ENCODE assay signal across 8 cellular contexts in genomic region chr2:9595256-9595655, GRCh38. TPM values are rescaled to one million over a fixed set of nuclear protein-coding genes. Genes with fewer than 3 reads are reported as not detected.
A peak's percentile ranks its signal among the peaks of the same experiment; 100 is the strongest.
DNase-seq lines count a peak whose midpoint lies in the region; ATAC-seq, FAIRE-seq and TF ChIP-seq lines count a peak whose summit lies in the region.
"Not testable (repeated sequence)": the region's sequence is repeated elsewhere in the genome, so short reads cannot be mapped to it uniquely, and the experiment has no call there.

No MANE protein-coding gene starts in this region.

- not testable (repeated sequence) for H3K4me3 Mint-ChIP-seq in activated CD4-positive, alpha-beta T cell treated with anti-CD3 and anti-CD28 coated beads, Interleukin-2, amount 10 ng/mL, durations not matched to agents 24 days and 14 days

- intact Hi-C loops in activated CD4-positive, alpha-beta T cell treated with anti-CD3 and anti-CD28 coated beads, Interleukin-2, amount 10 ng/mL, durations not matched to agents 24 days and 14 days (cut with micrococcal nuclease); psoas muscle (cut with DNase I): not testable (repeated sequence)

- peaks cover 15% of the 10 kb centered on the region for H3K9me3 Mint-ChIP-seq in activated CD4-positive, alpha-beta T cell treated with anti-CD3 and anti-CD28 coated beads, Interleukin-2, amount 10 ng/mL, durations not matched to agents 24 days and 14 days

- DNase-seq in Daoy (ENCODE audit: low read depth) (peak; percentile 54), MG63 (peak; percentile 71), amniotic epithelial cell (ENCODE audit: low read depth) (peak; percentile 59), psoas muscle (peak; percentile 54 to 60)
- DNase-seq in activated CD4-positive, alpha-beta T cell treated with anti-CD3 and anti-CD28 coated beads, Interleukin-2, amount 10 ng/mL, durations not matched to agents 24 days and 14 days; epithelial cell of prostate (ENCODE audit: low read depth, low spot score); keratinocyte (ENCODE audit: low read depth, low spot score); thoracic aorta (ENCODE audit: low spot score): not testable (repeated sequence)

- H3K36me3 Mint-ChIP-seq in activated CD4-positive, alpha-beta T cell treated with anti-CD3 and anti-CD28 coated beads, Interleukin-2, amount 10 ng/mL, durations not matched to agents 24 days and 14 days (ENCODE audit: low read depth): peaks cover 48% of the 10 kb centered on the region

- peak; percentile 40 to 52 (median 44) for ATAC-seq in psoas muscle
- ATAC-seq in thoracic aorta (ENCODE audit: insufficient number of reproducible peaks, low FRiP score, low read depth): not testable (repeated sequence)

- not testable (repeated sequence) for H3K27me3 Mint-ChIP-seq in activated CD4-positive, alpha-beta T cell treated with anti-CD3 and anti-CD28 coated beads, Interleukin-2, amount 10 ng/mL, durations not matched to agents 24 days and 14 days

- peaks cover 19% of the 10 kb centered on the region for H3K9me3 ChIP-seq in MG63
- H3K9me3 ChIP-seq in keratinocyte (ENCODE audit: control insufficient read depth, low read depth, low read length): not testable (repeated sequence)
- H3K9me3 ChIP-seq in psoas muscle: peaks cover 11% of the 10 kb centered on the region
- peaks cover 11% of the 10 kb centered on the region for H3K9me3 ChIP-seq in thoracic aorta

- dilution Hi-C loops in keratinocyte (cut with MboI; ENCODE audit: extremely low pct_ligation_motif_present, low sequenced_read_pairs): not testable (repeated sequence)

- H3K36me3 ChIP-seq in MG63 (peaks cover 65% of the 10 kb centered on the region), keratinocyte (ENCODE audit: control insufficient read depth in 2 of 2, extremely low read depth in 1 of 2, insufficient read depth in 2 of 2, low read length in 2 of 2) (peaks cover 2 to 15% of the 10 kb centered on the region in 2 experiments), psoas muscle (ENCODE audit: insufficient read depth in 1 of 2, low read depth in 1 of 2) (peaks cover 0 to 18% of the 10 kb centered on the region in 2 donors)
- H3K36me3 ChIP-seq in thoracic aorta: not testable (repeated sequence)

- peaks cover 53% of the 10 kb centered on the region for H3K4me1 Mint-ChIP-seq in activated CD4-positive, alpha-beta T cell treated with anti-CD3 and anti-CD28 coated beads, Interleukin-2, amount 10 ng/mL, durations not matched to agents 24 days and 14 days

- not testable (repeated sequence) for FAIRE-seq in keratinocyte (lab: Jason Lieb, UNC)

- not testable (repeated sequence) for H3K27me3 ChIP-seq in MG63; keratinocyte (ENCODE audit: control insufficient read depth, extremely low read depth, insufficient read depth, low read length); psoas muscle (ENCODE audit: insufficient read depth in 3 of 3, low read length in 2 of 3); thoracic aorta (replicated peaks; ENCODE audit: insufficient read depth)

- H3K79me2 ChIP-seq in keratinocyte (ENCODE audit: control insufficient read depth, insufficient read depth, low read length): peaks cover 96% of the 10 kb centered on the region

- H3K27ac Mint-ChIP-seq in activated CD4-positive, alpha-beta T cell treated with anti-CD3 and anti-CD28 coated beads, Interleukin-2, amount 10 ng/mL, durations not matched to agents 24 days and 14 days: peak overlapping the region; percentile 81

- H3K4me2 ChIP-seq in keratinocyte (ENCODE audit: control insufficient read depth, extremely low read depth, insufficient read depth, low read depth, low read length): not testable (repeated sequence)

- 48 to 65% (median 53%) methylated on average over 6 of the region's 6 CpGs for WGBS in psoas muscle, 3 donors

- peak overlapping the region; percentile 44 for H3K27ac ChIP-seq in epithelial cell of prostate
- peak overlapping the region; percentile 16 for H3K27ac ChIP-seq in keratinocyte (ENCODE audit: control insufficient read depth, insufficient read depth, low read length)
- H3K27ac ChIP-seq in psoas muscle: peak overlapping the region; percentile 71
- H3K27ac ChIP-seq in thoracic aorta: peak overlapping the region; percentile 10 to 65

- not testable (repeated sequence) for H3K9ac ChIP-seq in keratinocyte (ENCODE audit: control insufficient read depth, extremely low read depth, insufficient read depth, low read length)

- H2AFZ ChIP-seq in keratinocyte (ENCODE audit: control insufficient read depth, low read length): not testable (repeated sequence)

- H3K4me1 ChIP-seq in keratinocyte (ENCODE audit: control insufficient read depth, extremely low read depth, insufficient read depth, low read length) (peaks cover 20% of the 10 kb centered on the region), psoas muscle (peaks cover 32% of the 10 kb centered on the region), thoracic aorta (ENCODE audit: control insufficient read depth in 1 of 2, low read depth in 2 of 2) (peaks cover 25 to 48% of the 10 kb centered on the region in 2 donors)

- H4K20me1 ChIP-seq in keratinocyte (ENCODE audit: control insufficient read depth, extremely low read depth, insufficient read depth, low read length): not testable (repeated sequence)

- TF ChIP-seq CTCF in keratinocyte (optimal IDR thresholded peaks at IDR 0.05 in 1 of 3, IDR thresholded peaks at IDR 0.05 in 1 of 3, conservative IDR thresholded peaks at IDR 0.05 in 1 of 3; ENCODE audit: extremely low read depth in 1 of 3, insufficient read depth in 2 of 3, low read length in 3 of 3); psoas muscle (IDR thresholded peaks at IDR 0.05); thoracic aorta (IDR thresholded peaks at IDR 0.05): not testable (repeated sequence)

- not testable (repeated sequence) for H3K4me3 ChIP-seq in MG63; keratinocyte (ENCODE audit: control insufficient read depth in 2 of 3, extremely low read depth in 1 of 3, insufficient read depth in 2 of 3, low read depth in 1 of 3, low read length in 3 of 3); psoas muscle; thoracic aorta

- not testable (repeated sequence) for H3K9me1 ChIP-seq in keratinocyte (ENCODE audit: control insufficient read depth, extremely low read depth, insufficient read depth, low read length)

RNA-seq across cellular contexts. Expression of gene YWHAQ, which starts 35.5 kb away (rescaled TPM):
- 586 and 605 TPM in 2 replicates for total RNA-seq in Daoy (2014; rRNA removed; shearing (Covaris generic))
- 598 and 683 TPM in 2 replicates for total RNA-seq in MG63 (2014; rRNA removed; shearing (Covaris generic); ENCODE audit: low replicate concordance)
- total RNA-seq in activated CD4-positive, alpha-beta T cell treated with anti-CD3 and anti-CD28 coated beads, Interleukin-2, amount 10 ng/mL, durations not matched to agents 24 days and 14 days: 321 and 335 TPM in 2 replicates
- 365 to 593 TPM (median 369 TPM) in 3 replicates for polyA plus RNA-seq in keratinocyte
- 246 TPM for polyA plus RNA-seq in keratinocyte (2011; ENCODE audit: low read depth)
- 402 and 692 TPM in 2 replicates for polyA plus RNA-seq in keratinocyte (2011; cell fraction: cytosol; rRNA removed)
- polyA plus RNA-seq in keratinocyte (2011; cell fraction: nucleus; rRNA removed): 167 and 201 TPM in 2 replicates
- 214 and 344 TPM in 2 replicates for polyA plus RNA-seq in keratinocyte (2012; ENCODE audit: low replicate concordance)
- polyA minus RNA-seq in keratinocyte: 148 to 431 TPM (median 274 TPM) in 3 replicates
- polyA minus RNA-seq in keratinocyte (2011; cell fraction: cytosol; rRNA and poly(A)+ RNA removed): 428 TPM
- polyA minus RNA-seq in keratinocyte (2011; cell fraction: nucleus; rRNA and poly(A)+ RNA removed): 84.2 and 150 TPM in 2 replicates
- 10 to 100 TPM; 53.5 to 65.9 (median 59.1) TPM for total RNA-seq in psoas muscle
- polyA plus RNA-seq in psoas muscle: 10 to 100 TPM; 41.5 to 74.7 (median 57.3) TPM
- 100 to 1,000 TPM; 158 to 183 TPM for total RNA-seq in thoracic aorta

RNA-seq across cellular contexts. Expression of gene ADAM17, which starts 39.6 kb away (rescaled TPM):
- 34.3 and 43.2 TPM in 2 replicates for total RNA-seq in Daoy (2014; rRNA removed; shearing (Covaris generic))
- 9.0 and 9.9 TPM in 2 replicates for total RNA-seq in MG63 (2014; rRNA removed; shearing (Covaris generic); ENCODE audit: low replicate concordance)
- total RNA-seq in activated CD4-positive, alpha-beta T cell treated with anti-CD3 and anti-CD28 coated beads, Interleukin-2, amount 10 ng/mL, durations not matched to agents 24 days and 14 days: 25.6 and 26.5 TPM in 2 replicates
- polyA plus RNA-seq in keratinocyte (12.4 to 14.3 TPM (median 13.3 TPM) in 3 replicates), psoas muscle (10 to 100 TPM in 2 of 3 donors, 1 to 10 TPM in 1; 7.4 to 18.2 (median 15.4) TPM)
- 23.9 TPM for polyA plus RNA-seq in keratinocyte (2011; ENCODE audit: low read depth)
- 4.3 and 6.7 TPM in 2 replicates for polyA plus RNA-seq in keratinocyte (2011; cell fraction: cytosol; rRNA removed)
- polyA plus RNA-seq in keratinocyte (2011; cell fraction: nucleus; rRNA removed): 22.9 and 26.8 TPM in 2 replicates
- polyA plus RNA-seq in keratinocyte (2012; ENCODE audit: low replicate concordance): 20.0 and 27.2 TPM in 2 replicates
- 11.4 to 25.7 TPM (median 19.8 TPM) in 3 replicates for polyA minus RNA-seq in keratinocyte
- 7.7 TPM for polyA minus RNA-seq in keratinocyte (2011; cell fraction: cytosol; rRNA and poly(A)+ RNA removed)
- polyA minus RNA-seq in keratinocyte (2011; cell fraction: nucleus; rRNA and poly(A)+ RNA removed): 27.6 and 45.6 TPM in 2 replicates
- total RNA-seq in psoas muscle (10 to 100 TPM; 12.9 to 36.3 (median 16.1) TPM), thoracic aorta (10 to 100 TPM; 21.8 to 32.4 TPM)

Comparison
In these comparisons a context has a peak if more than half of its experiments do, and no peak if none do; other contexts are left out.
1. H3K27ac ChIP-seq: peak in every context shown above with its lines; median percentile 71 in psoas muscle; 44 in epithelial cell of prostate; 38 in thoracic aorta; 16 in keratinocyte.